In the genomic region with DNA sequence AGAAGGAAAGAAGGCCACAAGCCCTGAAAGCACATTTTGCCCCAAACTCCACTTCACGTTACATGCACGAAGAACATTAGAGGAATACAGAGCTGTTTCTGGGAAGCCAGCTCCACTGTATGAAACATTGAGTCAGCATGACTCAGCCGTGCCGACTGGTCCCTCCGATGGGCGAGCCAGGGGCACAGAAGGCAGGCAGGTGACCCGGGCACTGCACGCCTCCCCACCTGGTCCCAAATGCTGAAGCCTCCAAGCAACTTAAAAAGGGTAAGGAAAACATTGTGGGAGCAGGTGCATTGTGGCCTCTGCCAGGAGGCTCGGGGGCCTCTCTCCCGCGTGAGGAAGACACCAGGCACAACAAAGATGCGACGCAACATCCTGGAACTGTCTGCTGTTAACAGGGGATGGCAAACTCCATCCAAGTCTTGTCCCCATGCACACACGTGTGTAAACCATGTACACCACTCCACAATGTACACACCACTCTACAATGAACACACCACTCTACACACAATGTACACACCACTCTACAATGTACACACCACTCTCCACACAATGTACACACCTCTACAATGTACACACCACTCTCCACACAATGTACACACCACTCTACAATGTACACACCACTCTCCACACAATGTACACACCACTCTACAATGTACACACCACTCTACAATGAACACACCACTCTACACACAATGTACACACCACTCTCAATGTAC, we compare ENCODE assay signal across 8 cellular contexts.
DNase-seq lines count a peak whose midpoint lies in the region; ATAC-seq, FAIRE-seq and TF ChIP-seq lines count a peak whose summit lies in the region.
"Not testable (repeated sequence)": the region's sequence is repeated elsewhere in the genome, so short reads cannot be mapped to it uniquely, and the experiment has no call there.

No MANE protein-coding gene starts in this region.

- FAIRE-seq in HTR-8/SVneo (lab: Jason Lieb, UNC) = not testable (repeated sequence)

- not testable (repeated sequence) for H3K27ac Mint-ChIP-seq in activated CD8-positive, alpha-beta memory T cell treated with anti-CD3 and anti-CD28 coated beads, Interleukin-2, amount 10 ng/mL, durations not matched to agents 7 days and 5 days

- H3K9me3 Mint-ChIP-seq in activated CD8-positive, alpha-beta memory T cell treated with anti-CD3 and anti-CD28 coated beads, Interleukin-2, amount 10 ng/mL, durations not matched to agents 7 days and 5 days (ENCODE audit: low read depth) = not testable (repeated sequence)

- peaks cover 85% of the 10 kb centered on the region for H4K20me1 ChIP-seq in BLaER1

- H3K4me1 ChIP-seq in BLaER1 = peaks cover 69% of the 10 kb centered on the region
- H3K4me1 ChIP-seq in left ventricle myocardium inferior = peaks cover 69% of the 10 kb centered on the region
- H3K4me1 ChIP-seq in testis = peaks cover 27% of the 10 kb centered on the region

- H3K4me3 Mint-ChIP-seq in activated CD8-positive, alpha-beta memory T cell treated with anti-CD3 and anti-CD28 coated beads, Interleukin-2, amount 10 ng/mL, durations not matched to agents 7 days and 5 days = not testable (repeated sequence)

- TF ChIP-seq CTCF in left ventricle myocardium inferior (IDR thresholded peaks at IDR 0.05; ENCODE audit: borderline replicate concordance); testis (IDR thresholded peaks at IDR 0.05): not testable (repeated sequence)

- not testable (repeated sequence) for H3K27me3 ChIP-seq in BLaER1; left ventricle myocardium inferior (ENCODE audit: low read depth); testis

- peak overlapping the region; percentile 77 for H3K4me2 ChIP-seq in BLaER1

- DNase-seq in HTR-8/SVneo (ENCODE audit: insufficient read length, low spot score) = peak; percentile 51
- DNase-seq in RKO (ENCODE audit: low spot score) = peak; percentile 50
- DNase-seq in activated CD8-positive, alpha-beta memory T cell treated with anti-CD3 and anti-CD28 coated beads, Interleukin-2, amount 10 ng/mL, durations not matched to agents 7 days and 5 days; left ventricle myocardium inferior: not testable (repeated sequence)
- peak; percentile 40 for DNase-seq in cerebellum (ENCODE audit: low spot score)
- peak; percentile 82 for DNase-seq in posterior vena cava (ENCODE audit: low spot score)
- DNase-seq in testis = peak; percentile 30

- H3K4me1 Mint-ChIP-seq in activated CD8-positive, alpha-beta memory T cell treated with anti-CD3 and anti-CD28 coated beads, Interleukin-2, amount 10 ng/mL, durations not matched to agents 7 days and 5 days = peaks cover 50% of the 10 kb centered on the region

- WGBS in testis, 2 donors = 81 to 83% methylated on average over 14 of the region's 14 CpGs

- peaks cover 17% of the 10 kb centered on the region for H3K36me3 ChIP-seq in BLaER1
- not testable (repeated sequence) for H3K36me3 ChIP-seq in left ventricle myocardium inferior; testis (ENCODE audit: low read depth, missing control alignments)

- not testable (repeated sequence) for H3K36me3 Mint-ChIP-seq in activated CD8-positive, alpha-beta memory T cell treated with anti-CD3 and anti-CD28 coated beads, Interleukin-2, amount 10 ng/mL, durations not matched to agents 7 days and 5 days

- not testable (repeated sequence) for H3K9me3 ChIP-seq in BLaER1; left ventricle myocardium inferior (replicated peaks); testis

- H3K9ac ChIP-seq in BLaER1 = not testable (repeated sequence)

- not testable (repeated sequence) for H3K4me3 ChIP-seq in BLaER1, left ventricle myocardium inferior, testis

- not testable (repeated sequence) for H3K27me3 Mint-ChIP-seq in activated CD8-positive, alpha-beta memory T cell treated with anti-CD3 and anti-CD28 coated beads, Interleukin-2, amount 10 ng/mL, durations not matched to agents 7 days and 5 days

- H3K27ac ChIP-seq in BLaER1 (peak overlapping the region; percentile 22; the same call in 1 of the 2 replicates), left ventricle myocardium inferior (replicated peaks) (peak overlapping the region; percentile 52)
- H3K27ac ChIP-seq in testis = not testable (repeated sequence)

- CTCF ChIA-PET in activated CD8-positive, alpha-beta memory T cell treated with anti-CD3 and anti-CD28 coated beads, Interleukin-2, amount 10 ng/mL, durations not matched to agents 7 days and 5 days (lab: Charles Lee) = interaction anchor here (0.6 to 1.7 kb wide), 3 partner anchors 8 to 15 kb away, joined by 3 to 4 read pairs (median 3); no protein-coding TSS in a partner anchor

- intact Hi-C loops in left ventricle myocardium inferior (cut with micrococcal nuclease); testis (cut with DNase I; ENCODE audit: low total_unique reads): not testable (repeated sequence)
- intact Hi-C loops in posterior vena cava (cut with DNase I) = loop anchor here in 1 of 2 donors (10.0 kb wide), 1 partner anchor 146 kb away; no protein-coding TSS in a partner anchor

- not testable (repeated sequence) for TF ChIP-seq POLR2A in testis (IDR thresholded peaks at IDR 0.05)

- ATAC-seq in activated CD8-positive, alpha-beta memory T cell treated with anti-CD3 and anti-CD28 coated beads, Interleukin-2, amount 10 ng/mL, durations not matched to agents 7 days and 5 days = peak; percentile 46
